Comparison of ENCODE assay signal across 23 cellular contexts in genomic region chr3:43344520-43344919, GRCh38. TPM values are rescaled to one million over a fixed set of nuclear protein-coding genes. Genes with fewer than 3 reads are reported as not detected.
A peak's percentile ranks its signal among the peaks of the same experiment; 100 is the strongest.
DNase-seq lines count a peak whose midpoint lies in the region; ATAC-seq and TF ChIP-seq lines count a peak whose summit lies in the region.
"Had no signal": no experiment of that assay in that cellular context is flagged by ENCODE, and none has a peak within 500 bp of the region (broad histone marks: within the 10 kb centered on the region; RNA-seq: fewer than 3 reads in every experiment).

No MANE protein-coding gene starts in this region.

- H3K4me1 ChIP-seq in CD4-positive, alpha-beta memory T cell (ENCODE audit: insufficient read depth, low read length): peaks cover 81% of the 10 kb centered on the region
- H3K4me1 ChIP-seq: upper lobe of right lung had no signal

- H3K27ac ChIP-seq in CD4-positive, alpha-beta memory T cell (ENCODE audit: low read depth, low read length): no peak overlapping the region
- H3K27ac ChIP-seq: lower lobe of right lung had no signal

- peaks cover 93% of the 10 kb centered on the region for H3K36me3 Mint-ChIP-seq in activated CD4-positive, alpha-beta T cell treated with anti-CD3 and anti-CD28 coated beads, Interleukin-2, amount 10 ng/mL, durations not matched to agents 7 days and 5 days (ENCODE audit: low read depth)
- peaks cover 78 to 88% of the 10 kb centered on the region in 2 donors for H3K36me3 Mint-ChIP-seq in CD4-positive, alpha-beta memory T cell
- peaks cover 74% of the 10 kb centered on the region for H3K36me3 Mint-ChIP-seq in activated T-helper 1 cell treated with anti-CD3 and anti-CD28 coated beads, Interleukin-12 subunit alpha, Interleukin-12 subunit beta, Interleukin-2, Interleukin-4 antibody, amounts not matched to agents 30 ng/mL and 10 ng/mL and 1 ng/mL, durations not matched to agents 14 hours and 24 hours and 36 hours (ENCODE audit: low read depth)
- peaks cover 30% of the 10 kb centered on the region for H3K36me3 Mint-ChIP-seq in natural killer cell

- H3K27me3 ChIP-seq in CD4-positive, alpha-beta memory T cell (ENCODE audit: insufficient read depth, low read length): no peaks in the 10 kb centered on the region
- H3K27me3 ChIP-seq: gastroesophageal sphincter, upper lobe of right lung had no signal

- TF ChIP-seq CTCF in natural killer cell (IDR thresholded peaks at IDR 0.05) (no peak), GM10266 (IDR thresholded peaks at IDR 0.05; ENCODE audit: control insufficient read depth, insufficient read depth, low read depth, missing control alignments) (no peak)

- no peak for DNase-seq in activated CD4-positive, alpha-beta T cell treated with anti-CD3 and anti-CD28 coated beads, Interleukin-2, amount 10 ng/mL, durations not matched to agents 7 days and 5 days
- no peak for DNase-seq in activated CD4-positive, alpha-beta T cell treated with anti-CD3 and anti-CD28 coated beads, Interleukin-2, amount 50 U/mL, for 1 hour
- DNase-seq in CD4-positive, alpha-beta memory T cell: no peak
- no peak for DNase-seq in activated T-helper 1 cell treated with anti-CD3 and anti-CD28 coated beads, Interleukin-12 subunit alpha, Interleukin-12 subunit beta, Interleukin-2, Interleukin-4 antibody, amounts not matched to agents 30 ng/mL and 10 ng/mL and 1 ng/mL, durations not matched to agents 14 hours and 24 hours and 36 hours (ENCODE audit: low spot score)
- DNase-seq in natural killer cell: no peak
- DNase-seq in GM10266 (ENCODE audit: extremely low spot score): no peak
- DNase-seq in stimulated activated CD4-positive, alpha-beta T cell treated with anti-CD3 and anti-CD28 coated beads, Interleukin-4, amount 100 ng/mL, for 1 hour: no peak
- DNase-seq in NCI-H1092 (lab: John Stamatoyannopoulos, UW): no peak
- DNase-seq: activated CD4-positive, alpha-beta T cell treated with anti-CD3 and anti-CD28 coated beads, Interleukin-2, amount 50 U/mL, for 4 hours; EL; lower lobe of right lung; midbrain; NCI-H1048; NCI-H1694 treated with DMSO at 0.1 percent for 48 hours; NCI-H446; NCI-H748 treated with DMSO at 0.1 percent for 48 hours; stimulated activated CD4-positive, alpha-beta T cell treated with anti-CD3 and anti-CD28 coated beads, Interleukin-15, amount 100 ng/mL, for 24 hours; upper lobe of right lung had no signal

- H3K9me3 ChIP-seq in CD4-positive, alpha-beta memory T cell (ENCODE audit: control insufficient read depth in 1 of 2, low read length in 2 of 2): no peaks in the 10 kb centered on the region
- H3K9me3 ChIP-seq: lower lobe of right lung, upper lobe of right lung had no signal

- no peak for ATAC-seq in natural killer cell
- ATAC-seq: gastroesophageal sphincter; lower lobe of right lung; Right ventricle myocardium inferior; stimulated activated memory B cell treated with anti-CD40 and anti-IgM and Interleukin-4, amounts not matched to agents 10 μg/mL and 1 μg/mL and 100 μg/mL, for 72 hours; upper lobe of right lung had no signal

- peaks cover 68% of the 10 kb centered on the region for H3K4me1 Mint-ChIP-seq in activated CD4-positive, alpha-beta T cell treated with anti-CD3 and anti-CD28 coated beads, Interleukin-2, amount 10 ng/mL, durations not matched to agents 7 days and 5 days
- peaks cover 50 to 89% (median 65%) of the 10 kb centered on the region in 4 donors for H3K4me1 Mint-ChIP-seq in CD4-positive, alpha-beta memory T cell
- H3K4me1 Mint-ChIP-seq in activated T-helper 1 cell treated with anti-CD3 and anti-CD28 coated beads, Interleukin-12 subunit alpha, Interleukin-12 subunit beta, Interleukin-2, Interleukin-4 antibody, amounts not matched to agents 30 ng/mL and 10 ng/mL and 1 ng/mL, durations not matched to agents 14 hours and 24 hours and 36 hours (ENCODE audit: low read depth): peaks cover 85% of the 10 kb centered on the region
- peaks cover 68 to 78% of the 10 kb centered on the region in 2 donors for H3K4me1 Mint-ChIP-seq in natural killer cell
- H3K4me1 Mint-ChIP-seq: stimulated activated memory B cell treated with anti-CD40 and anti-IgM and Interleukin-4, amounts not matched to agents 10 μg/mL and 1 μg/mL and 100 μg/mL, for 72 hours had no signal

- H3K9me3 Mint-ChIP-seq in activated CD4-positive, alpha-beta T cell treated with anti-CD3 and anti-CD28 coated beads, Interleukin-2, amount 10 ng/mL, durations not matched to agents 7 days and 5 days: peaks cover 9% of the 10 kb centered on the region
- peaks cover 0 to 7% (median 0%) of the 10 kb centered on the region in 8 donors for H3K9me3 Mint-ChIP-seq in CD4-positive, alpha-beta memory T cell
- peaks cover 5% of the 10 kb centered on the region for H3K9me3 Mint-ChIP-seq in activated T-helper 1 cell treated with anti-CD3 and anti-CD28 coated beads, Interleukin-12 subunit alpha, Interleukin-12 subunit beta, Interleukin-2, Interleukin-4 antibody, amounts not matched to agents 30 ng/mL and 10 ng/mL and 1 ng/mL, durations not matched to agents 14 hours and 24 hours and 36 hours
- H3K9me3 Mint-ChIP-seq in natural killer cell: peaks cover 0 to 5% of the 10 kb centered on the region in 2 donors
- H3K9me3 Mint-ChIP-seq: stimulated activated memory B cell treated with anti-CD40 and anti-IgM and Interleukin-4, amounts not matched to agents 10 μg/mL and 1 μg/mL and 100 μg/mL, for 72 hours; WTC11 had no signal

- no peaks in the 10 kb centered on the region for H3K27me3 Mint-ChIP-seq in activated CD4-positive, alpha-beta T cell treated with anti-CD3 and anti-CD28 coated beads, Interleukin-2, amount 10 ng/mL, durations not matched to agents 7 days and 5 days
- no peaks in the 10 kb centered on the region for H3K27me3 Mint-ChIP-seq in CD4-positive, alpha-beta memory T cell
- no peaks in the 10 kb centered on the region for H3K27me3 Mint-ChIP-seq in activated T-helper 1 cell treated with anti-CD3 and anti-CD28 coated beads, Interleukin-12 subunit alpha, Interleukin-12 subunit beta, Interleukin-2, Interleukin-4 antibody, amounts not matched to agents 30 ng/mL and 10 ng/mL and 1 ng/mL, durations not matched to agents 14 hours and 24 hours and 36 hours (ENCODE audit: insufficient read depth)
- no peaks in the 10 kb centered on the region for H3K27me3 Mint-ChIP-seq in natural killer cell (ENCODE audit: low read depth in 2 of 2)
- H3K27me3 Mint-ChIP-seq: stimulated activated memory B cell treated with anti-CD40 and anti-IgM and Interleukin-4, amounts not matched to agents 10 μg/mL and 1 μg/mL and 100 μg/mL, for 72 hours had no signal

- peaks cover 62% of the 10 kb centered on the region for H3K36me3 ChIP-seq in CD4-positive, alpha-beta memory T cell (ENCODE audit: insufficient read depth, low read length)

- POLR2A ChIA-PET in activated CD4-positive, alpha-beta T cell treated with anti-CD3 and anti-CD28 coated beads, Interleukin-2, amount 10 ng/mL, durations not matched to agents 7 days and 5 days (lab: Charles Lee): interaction anchor here (0.6 to 1.2 kb wide), 2 partner anchors 54 to 133 kb away, joined by 3 read pairs; no protein-coding TSS in a partner anchor
- POLR2A ChIA-PET in CD4-positive, alpha-beta memory T cell (lab: Charles Lee; ENCODE audit: partially characterized antibody): interaction anchor here (1.0 to 5.2 kb wide), 9 partner anchors 23 to 182 kb away, joined by 3 to 70 read pairs (median 6); partner anchors contain the start of gene SNRK

- H3K4me3 Mint-ChIP-seq in activated CD4-positive, alpha-beta T cell treated with anti-CD3 and anti-CD28 coated beads, Interleukin-2, amount 10 ng/mL, durations not matched to agents 7 days and 5 days: no peak overlapping the region
- peak overlapping the region in 3 of 8 donors; percentile 13 to 67 (median 47) for H3K4me3 Mint-ChIP-seq in CD4-positive, alpha-beta memory T cell
- no peak overlapping the region for H3K4me3 Mint-ChIP-seq in activated T-helper 1 cell treated with anti-CD3 and anti-CD28 coated beads, Interleukin-12 subunit alpha, Interleukin-12 subunit beta, Interleukin-2, Interleukin-4 antibody, amounts not matched to agents 30 ng/mL and 10 ng/mL and 1 ng/mL, durations not matched to agents 14 hours and 24 hours and 36 hours
- H3K4me3 Mint-ChIP-seq in natural killer cell: peak overlapping the region; percentile 42
- H3K4me3 Mint-ChIP-seq: nephron; stimulated activated memory B cell treated with anti-CD40 and anti-IgM and Interleukin-4, amounts not matched to agents 10 μg/mL and 1 μg/mL and 100 μg/mL, for 72 hours; WTC11 had no signal

- CTCF ChIA-PET in activated CD4-positive, alpha-beta T cell treated with anti-CD3 and anti-CD28 coated beads, Interleukin-2, amount 10 ng/mL, durations not matched to agents 7 days and 5 days (lab: Charles Lee): interaction anchor here (0.9 to 2.9 kb wide), 4 partner anchors 7 to 48 kb away, joined by 4 to 13 read pairs (median 5); no protein-coding TSS in a partner anchor
- CTCF ChIA-PET in CD4-positive, alpha-beta memory T cell (lab: Charles Lee; ENCODE audit: partially characterized antibody): interaction anchor here (1.0 to 5.6 kb wide), 8 partner anchors 8 to 182 kb away, joined by 3 to 27 read pairs (median 4); no protein-coding TSS in a partner anchor

- H3K4me3 ChIP-seq in CD4-positive, alpha-beta memory T cell (ENCODE audit: low read length in 2 of 2): no peak overlapping the region
- H3K4me3 ChIP-seq: gastroesophageal sphincter, lower lobe of right lung, upper lobe of right lung had no signal

- peak overlapping the region; percentile 68 for H3K27ac Mint-ChIP-seq in activated CD4-positive, alpha-beta T cell treated with anti-CD3 and anti-CD28 coated beads, Interleukin-2, amount 10 ng/mL, durations not matched to agents 7 days and 5 days
- H3K27ac Mint-ChIP-seq in CD4-positive, alpha-beta memory T cell: peak overlapping the region; percentile 55 to 90 (median 84)
- peak overlapping the region; percentile 22 for H3K27ac Mint-ChIP-seq in activated T-helper 1 cell treated with anti-CD3 and anti-CD28 coated beads, Interleukin-12 subunit alpha, Interleukin-12 subunit beta, Interleukin-2, Interleukin-4 antibody, amounts not matched to agents 30 ng/mL and 10 ng/mL and 1 ng/mL, durations not matched to agents 14 hours and 24 hours and 36 hours
- peak overlapping the region; percentile 97 to 98 for H3K27ac Mint-ChIP-seq in natural killer cell
- H3K27ac Mint-ChIP-seq: nephron; stimulated activated memory B cell treated with anti-CD40 and anti-IgM and Interleukin-4, amounts not matched to agents 10 μg/mL and 1 μg/mL and 100 μg/mL, for 72 hours had no signal

- intact Hi-C loops in CD4-positive, alpha-beta memory T cell (cut with micrococcal nuclease): no loop called here
- intact Hi-C loops in activated T-helper 1 cell treated with anti-CD3 and anti-CD28 coated beads, Interleukin-12 subunit alpha, Interleukin-12 subunit beta, Interleukin-2, Interleukin-4 antibody, amounts not matched to agents 30 ng/mL and 10 ng/mL and 1 ng/mL, durations not matched to agents 14 hours and 24 hours and 36 hours (cut with micrococcal nuclease): no loop called here
- intact Hi-C loops in natural killer cell (cut with micrococcal nuclease): no loop called here

RNA-seq across cellular contexts. Expression of gene SNRK, which starts 58.2 kb away (rescaled TPM):
- 10 to 100 TPM; 62.9 to 65.6 TPM for total RNA-seq in activated CD4-positive, alpha-beta T cell treated with anti-CD3 and anti-CD28 coated beads, Interleukin-2, amount 10 ng/mL, durations not matched to agents 7 days and 5 days
- 100 to 1,000 TPM; 104 to 108 TPM for total RNA-seq in CD4-positive, alpha-beta memory T cell
- 10 to 100 TPM; 39.8 to 50.5 TPM for polyA plus RNA-seq in CD4-positive, alpha-beta memory T cell
- total RNA-seq in activated T-helper 1 cell treated with anti-CD3 and anti-CD28 coated beads, Interleukin-12 subunit alpha, Interleukin-12 subunit beta, Interleukin-2, Interleukin-4 antibody, amounts not matched to agents 30 ng/mL and 10 ng/mL and 1 ng/mL, durations not matched to agents 14 hours and 24 hours and 36 hours: 37.7 and 38.1 TPM in 2 replicates
- total RNA-seq in natural killer cell: 100 to 1,000 TPM; 177 to 209 (median 186) TPM

Comparison
In these comparisons a context has a peak if more than half of its experiments do, and no peak if none do; other contexts are left out.
1. H3K27ac Mint-ChIP-seq: peak in every context shown above with its lines; median percentile 98 in natural killer cell; 84 in CD4-positive, alpha-beta memory T cell; 68 in activated CD4-positive, alpha-beta T cell treated with anti-CD3 and anti-CD28 coated beads, Interleukin-2, amount 10 ng/mL, durations not matched to agents 7 days and 5 days; 22 in activated T-helper 1 cell treated with anti-CD3 and anti-CD28 coated beads, Interleukin-12 subunit alpha, Interleukin-12 subunit beta, Interleukin-2, Interleukin-4 antibody, amounts not matched to agents 30 ng/mL and 10 ng/mL and 1 ng/mL, durations not matched to agents 14 hours and 24 hours and 36 hours.